ENCODE assay signal across 6 cellular contexts in genomic region chr17:75077490-75078096, GRCh38. TPM values are rescaled to one million over a fixed set of nuclear protein-coding genes. Genes with fewer than 3 reads are reported as not detected.
DNase-seq lines count a peak whose midpoint lies in the region; ATAC-seq, FAIRE-seq and TF ChIP-seq lines count a peak whose summit lies in the region.

No MANE protein-coding gene starts in this region.

- peak overlapping the region; percentile 79 for H3K9ac ChIP-seq in GM12878 (ENCODE audit: control insufficient read depth, insufficient read depth, low read length)

- RAD21 ChIA-PET in GM12878 (lab: Charles Lee; ENCODE audit: unreplicated experiment), result interaction anchor here (1.0 to 2.2 kb wide), 12 partner anchors 8 to 116 kb away, joined by 3 to 13 read pairs (median 5); partner anchors contain the start of genes ARMC7, NT5C and SLC16A5

- peak overlapping the region; percentile 82 for H2AFZ ChIP-seq in GM12878 (ENCODE audit: control insufficient read depth, low read depth, low read length)

- TF ChIP-seq POLR2A in GM12878 (IDR thresholded peaks at IDR 0.05; ENCODE audit: low read depth, low read length), result peak; percentile 82

- peaks cover 0 to 3% (median 0%) of the 10 kb centered on the region in 5 donors for H3K27me3 Mint-ChIP-seq in naive thymus-derived CD4-positive, alpha-beta T cell

- H3K4me3 Mint-ChIP-seq in naive thymus-derived CD4-positive, alpha-beta T cell, result peak overlapping the region; percentile 60 to 81 (median 72)

- CTCF ChIA-PET in GM12878 (lab: Yijun Ruan, JAX), result interaction anchor here (1.0 to 7.6 kb wide), 7 partner anchors 8 to 117 kb away, joined by 4 to 54 read pairs (median 4); partner anchors contain the start of gene NT5C
- CTCF ChIA-PET in naive thymus-derived CD4-positive, alpha-beta T cell (lab: Charles Lee), result interaction anchor here (0.6 kb wide), 1 partner anchor 12 kb away, joined by 4 read pairs; no protein-coding TSS in a partner anchor

- H3K4me1 Mint-ChIP-seq in naive thymus-derived CD4-positive, alpha-beta T cell, result peaks cover 2 to 21% (median 7%) of the 10 kb centered on the region in 7 donors

- H3K27me3 ChIP-seq in GM12878 (replicated peaks in 1 of 2; ENCODE audit: control insufficient read depth in 2 of 2, insufficient read depth in 2 of 2, low read length in 1 of 2), result no peaks in the 10 kb centered on the region
- no peaks in the 10 kb centered on the region for H3K27me3 ChIP-seq in naive thymus-derived CD4-positive, alpha-beta T cell (ENCODE audit: control insufficient read depth in 2 of 2, insufficient read depth in 2 of 2, low read length in 2 of 2)

- WGBS in GM12878 (ENCODE audit: insufficient coverage, insufficient replicate concordance, low lambda C conversion rate, missing lambda C conversion rate), result 2% methylated on average over 51 of the region's 51 CpGs

- peak; percentile 46 for DNase-seq in EH (ENCODE audit: low read depth)
- peak; percentile 48 to 71 for DNase-seq in NCI-H1930 (lab: John Stamatoyannopoulos, UW)
- DNase-seq in GM12878 (ENCODE audit: low read depth, low spot score), result no peak
- peak in 8 of 9 donors; percentile 34 to 57 (median 48) for DNase-seq in naive thymus-derived CD4-positive, alpha-beta T cell
- no peak for DNase-seq in COR-L47 (lab: John Stamatoyannopoulos, UW)

- BruUV-seq in GM12878 (replicated peaks; lab: Mats Ljungman, UMichigan), result no TSS peak

- peak overlapping the region; percentile 47; the same call in 1 of the 2 replicates for H3K4me3 ChIP-seq in GM12878
- peak overlapping the region; percentile 75 for H3K4me3 ChIP-seq in naive thymus-derived CD4-positive, alpha-beta T cell (ENCODE audit: low read length)

- no peaks in the 10 kb centered on the region for H3K9me3 Mint-ChIP-seq in naive thymus-derived CD4-positive, alpha-beta T cell

- TF ChIP-seq CTCF in GM12878 (IDR thresholded peaks at IDR 0.05 in 2 of 3, conservative IDR thresholded peaks at IDR 0.05 in 1 of 3; ENCODE audit: control insufficient read depth in 2 of 3, extremely low read depth in 1 of 3, insufficient read depth in 1 of 3, low read depth in 3 of 3, low read length in 3 of 3), result peak; percentile 41 to 44 (median 42); a peak in 5 of 6 replicates

- no peak for TF ChIP-seq RAD21 in GM12878 (IDR thresholded peaks at IDR 0.05; ENCODE audit: insufficient read depth, low read depth, low read length)

- peaks cover 30% of the 10 kb centered on the region for H3K4me1 ChIP-seq in GM12878 (ENCODE audit: control insufficient read depth, insufficient read depth, low read length)
- H3K4me1 ChIP-seq in naive thymus-derived CD4-positive, alpha-beta T cell (ENCODE audit: control insufficient read depth in 2 of 2, insufficient read depth in 2 of 2, low read length in 2 of 2), result peaks cover 0 to 14% of the 10 kb centered on the region in 2 donors

- SMC1A ChIA-PET in GM12878 (lab: Charles Lee; ENCODE audit: uncharacterized antibody, unreplicated experiment), result interaction anchor here (1.0 to 2.3 kb wide), 6 partner anchors 11 to 335 kb away, joined by 3 to 13 read pairs (median 3); partner anchors contain the start of gene SLC16A5

- ATAC-seq in GM12878 (peak; percentile 77), GM21381 (IDR thresholded peaks at IDR 0.05; ENCODE audit: unreplicated experiment) (no peak)
- peak; percentile 90 for ATAC-seq in naive thymus-derived CD4-positive, alpha-beta T cell

- no peak; a peak in 1 of 4 replicates for TF ChIP-seq EP300 in GM12878 (IDR thresholded peaks at IDR 0.05; ENCODE audit: borderline replicate concordance in 1 of 2, control insufficient read depth in 1 of 2, low read depth in 2 of 2, low read length in 2 of 2)

- H3K79me2 ChIP-seq in GM12878 (ENCODE audit: control insufficient read depth, insufficient read depth, low read length), result no peaks in the 10 kb centered on the region

- H3K27ac Mint-ChIP-seq in naive thymus-derived CD4-positive, alpha-beta T cell, result peak overlapping the region in 8 of 9 donors; percentile 39 to 78 (median 58)

- no peaks in the 10 kb centered on the region for H3K36me3 ChIP-seq in GM12878 (ENCODE audit: control insufficient read depth in 2 of 2, insufficient read depth in 2 of 2, low read length in 1 of 2)
- no peaks in the 10 kb centered on the region for H3K36me3 ChIP-seq in naive thymus-derived CD4-positive, alpha-beta T cell (ENCODE audit: control insufficient read depth in 2 of 3, insufficient read depth in 3 of 3, low read length in 3 of 3)

- H3K9me3 ChIP-seq in GM12878 (replicated peaks; ENCODE audit: control insufficient read depth, insufficient read depth, low read length), result no peaks in the 10 kb centered on the region
- no peaks in the 10 kb centered on the region for H3K9me3 ChIP-seq in naive thymus-derived CD4-positive, alpha-beta T cell (ENCODE audit: control insufficient read depth in 2 of 3, low read length in 3 of 3)

- H4K20me1 ChIP-seq in GM12878 (ENCODE audit: control insufficient read depth, insufficient read depth), result no peaks in the 10 kb centered on the region

- POLR2A ChIA-PET in GM12878 (lab: Charles Lee), result interaction anchor here (0.7 to 3.9 kb wide), 7 partner anchors 11 to 103 kb away, joined by 3 to 15 read pairs (median 3); partner anchors contain the start of genes ARMC7, JPT1 and SLC16A5
- POLR2A ChIA-PET in naive thymus-derived CD4-positive, alpha-beta T cell (lab: Charles Lee), result interaction anchor here (0.8 to 1.9 kb wide), 9 partner anchors 9 to 42 kb away, joined by 3 to 8 read pairs (median 5); partner anchors contain the start of genes ARMC7, ATP5PD, KCTD2 and SLC16A5

- in situ Hi-C loops in GM12878 (cut with MboI), result no loop called here

- H3K4me2 ChIP-seq in GM12878 (ENCODE audit: control insufficient read depth, insufficient read depth), result peak overlapping the region; percentile 91

- no peak for FAIRE-seq in GM12878 (lab: Jason Lieb, UNC)

- H3K36me3 Mint-ChIP-seq in naive thymus-derived CD4-positive, alpha-beta T cell, result no peaks in the 10 kb centered on the region

- peak overlapping the region; percentile 64; the same call in 1 of the 2 replicates for H3K27ac ChIP-seq in GM12878 (ENCODE audit: control insufficient read depth, insufficient read depth)
- H3K27ac ChIP-seq in naive thymus-derived CD4-positive, alpha-beta T cell (ENCODE audit: low read depth, low read length), result peak overlapping the region; percentile 61

- intact Hi-C loops in GM12878 (cut with micrococcal nuclease; ENCODE audit: unreplicated experiment), result no loop called here
- intact Hi-C loops in naive thymus-derived CD4-positive, alpha-beta T cell (cut with micrococcal nuclease), result no loop called here

RNA-seq across cellular contexts. Expression of gene SLC16A5, which starts 10.2 kb away (rescaled TPM):
- total RNA-seq in GM12878 (2013; cell fraction: nucleolus; rRNA removed), result 4.4 and 6.6 TPM in 2 replicates
- 0.76 and 1.2 TPM in 2 replicates for total RNA-seq in GM12878 (2014; rRNA removed)
- total RNA-seq in GM12878 (2014; rRNA removed; fragmentation: Illumina TruSeq; extraction: Trizol), result 0.88 and 0.94 TPM in 2 replicates
- 3.1 and 3.4 TPM in 2 replicates for total RNA-seq in GM12878 (2021)
- polyA plus RNA-seq in GM12878 (2011; ENCODE audit: low read depth), result 0.83 TPM
- 0.17 and 0.30 TPM in 2 replicates for polyA plus RNA-seq in GM12878 (2011; rRNA removed)
- polyA plus RNA-seq in GM12878 (2011; cell fraction: cytosol; rRNA removed), result 0.57 and 0.84 TPM in 2 replicates
- 2.8 and 2.9 TPM in 2 replicates for polyA plus RNA-seq in GM12878 (2011; cell fraction: nucleus; rRNA removed)
- 2.9 and 4.1 TPM in 2 replicates for polyA plus RNA-seq in GM12878 (2012)
- 0.17 and 0.84 TPM in 2 replicates for polyA plus RNA-seq in GM12878 (2014; fragmentation: Illumina TruSeq; extraction: Trizol)
- under 1 TPM; 0.03 to 0.16 TPM for polyA plus RNA-seq in GM12878 (2014; fragmentation: Nextera tagmentation; extraction: Ambion mirVana)
- polyA plus RNA-seq in GM12878 (2014; rRNA removed), result 2.4 and 3.0 TPM in 2 replicates
- polyA plus RNA-seq in GM12878 (2016; fragmentation: Nextera tagmentation; extraction: Ambion mirVana), result 1 to 10 TPM in 1 of 2 experiments, under 1 TPM in 1; 0.98 to 1.0 TPM
- polyA minus RNA-seq in GM12878 (2011; rRNA and poly(A)+ RNA removed), result 0.22 and 0.41 TPM in 2 replicates
- polyA minus RNA-seq in GM12878 (2011; cell fraction: cytosol; rRNA and poly(A)+ RNA removed), result 0.53 and 0.94 TPM in 2 replicates
- 0.73 and 0.96 TPM in 2 replicates for polyA minus RNA-seq in GM12878 (2011; cell fraction: nucleus; rRNA and poly(A)+ RNA removed)
- total RNA-seq in naive thymus-derived CD4-positive, alpha-beta T cell, result 10 to 100 TPM in 4 of 5 experiments, 1 to 10 TPM in 1; 9.2 to 26.3 (median 24.5) TPM
- 1 to 10 TPM; 5.9 to 7.6 TPM for polyA plus RNA-seq in naive thymus-derived CD4-positive, alpha-beta T cell

RNA-seq across cellular contexts. Expression of gene KCTD2, which starts 30.6 kb away (rescaled TPM):
- total RNA-seq in GM12878 (2013; cell fraction: nucleolus; rRNA removed), result 9.1 and 11.1 TPM in 2 replicates
- total RNA-seq in GM12878 (2014; rRNA removed) (13.6 and 14.2 TPM in 2 replicates), GM12878 (2014; rRNA removed; fragmentation: Illumina TruSeq; extraction: Trizol) (11.9 and 13.3 TPM in 2 replicates), GM12878 (2021) (16.7 and 16.8 TPM in 2 replicates)
- polyA plus RNA-seq in GM12878 (2011; ENCODE audit: low read depth), result 9.5 TPM
- polyA plus RNA-seq in GM12878 (2011; rRNA removed) (27.5 and 32.3 TPM in 2 replicates), GM12878 (2014; fragmentation: Illumina TruSeq; extraction: Trizol) (17.3 and 20.0 TPM in 2 replicates), GM12878 (2014; fragmentation: Nextera tagmentation; extraction: Ambion mirVana) (1 to 10 TPM; 1.5 to 2.2 TPM), GM12878 (2014; rRNA removed) (15.6 and 16.1 TPM in 2 replicates), GM12878 (2016; fragmentation: Nextera tagmentation; extraction: Ambion mirVana) (1 to 10 TPM; 1.5 to 4.5 TPM)
- polyA plus RNA-seq in GM12878 (2011; cell fraction: cytosol; rRNA removed), result 27.2 and 28.9 TPM in 2 replicates
- polyA plus RNA-seq in GM12878 (2011; cell fraction: nucleus; rRNA removed), result 17.1 and 18.6 TPM in 2 replicates
- polyA plus RNA-seq in GM12878 (2012), result 11.4 and 12.4 TPM in 2 replicates
- polyA minus RNA-seq in GM12878 (2011; rRNA and poly(A)+ RNA removed), result 15.0 and 21.0 TPM in 2 replicates
- 4.9 and 7.3 TPM in 2 replicates for polyA minus RNA-seq in GM12878 (2011; cell fraction: cytosol; rRNA and poly(A)+ RNA removed)
- 2.8 and 4.6 TPM in 2 replicates for polyA minus RNA-seq in GM12878 (2011; cell fraction: nucleus; rRNA and poly(A)+ RNA removed)
- total RNA-seq in naive thymus-derived CD4-positive, alpha-beta T cell, result 10 to 100 TPM; 19.5 to 35.7 (median 23.0) TPM
- 1 to 10 TPM; 4.8 to 8.7 TPM for polyA plus RNA-seq in naive thymus-derived CD4-positive, alpha-beta T cell

RNA-seq across cellular contexts. Expression of gene ATP5PD, which starts 30.8 kb away (rescaled TPM):
- total RNA-seq in GM12878 (2013; cell fraction: nucleolus; rRNA removed), result 36.7 and 39.6 TPM in 2 replicates
- total RNA-seq in GM12878 (2014; rRNA removed), result 201 and 218 TPM in 2 replicates
- total RNA-seq in GM12878 (2014; rRNA removed; fragmentation: Illumina TruSeq; extraction: Trizol), result 303 and 307 TPM in 2 replicates
- total RNA-seq in GM12878 (2021), result 209 and 218 TPM in 2 replicates
- polyA plus RNA-seq in GM12878 (2011; ENCODE audit: low read depth), result 502 TPM
- 172 and 241 TPM in 2 replicates for polyA plus RNA-seq in GM12878 (2011; rRNA removed)
- polyA plus RNA-seq in GM12878 (2011; cell fraction: cytosol; rRNA removed), result 200 and 326 TPM in 2 replicates
- polyA plus RNA-seq in GM12878 (2011; cell fraction: nucleus; rRNA removed), result 83.7 and 91.7 TPM in 2 replicates
- polyA plus RNA-seq in GM12878 (2012), result 300 and 334 TPM in 2 replicates
- polyA plus RNA-seq in GM12878 (2014; fragmentation: Illumina TruSeq; extraction: Trizol), result 338 and 519 TPM in 2 replicates
- polyA plus RNA-seq in GM12878 (2014; fragmentation: Nextera tagmentation; extraction: Ambion mirVana), result 100 to 1,000 TPM; 710 to 772 TPM
- polyA plus RNA-seq in GM12878 (2014; rRNA removed), result 186 and 195 TPM in 2 replicates
- polyA plus RNA-seq in GM12878 (2016; fragmentation: Nextera tagmentation; extraction: Ambion mirVana), result 100 to 1,000 TPM; 436 to 445 TPM
- 126 and 155 TPM in 2 replicates for polyA minus RNA-seq in GM12878 (2011; rRNA and poly(A)+ RNA removed)
- 46.9 and 49.8 TPM in 2 replicates for polyA minus RNA-seq in GM12878 (2011; cell fraction: cytosol; rRNA and poly(A)+ RNA removed)
- 23.5 and 27.0 TPM in 2 replicates for polyA minus RNA-seq in GM12878 (2011; cell fraction: nucleus; rRNA and poly(A)+ RNA removed)
- total RNA-seq in naive thymus-derived CD4-positive, alpha-beta T cell, result 100 to 1,000 TPM; 113 to 195 (median 161) TPM
- polyA plus RNA-seq in naive thymus-derived CD4-positive, alpha-beta T cell, result 100 to 1,000 TPM; 362 to 478 TPM

RNA-seq across cellular contexts. Expression of gene ARMC7, which starts 32.2 kb away (rescaled TPM):
- 11.3 and 11.4 TPM in 2 replicates for total RNA-seq in GM12878 (2013; cell fraction: nucleolus; rRNA removed)
- total RNA-seq in GM12878 (2014; rRNA removed), result 5.6 and 6.1 TPM in 2 replicates
- 4.1 and 5.6 TPM in 2 replicates for total RNA-seq in GM12878 (2014; rRNA removed; fragmentation: Illumina TruSeq; extraction: Trizol)
- 11.6 and 11.7 TPM in 2 replicates for total RNA-seq in GM12878 (2021)
- 4.5 TPM for polyA plus RNA-seq in GM12878 (2011; ENCODE audit: low read depth)
- polyA plus RNA-seq in GM12878 (2011; rRNA removed), result 2.4 and 5.2 TPM in 2 replicates
- 9.5 and 11.2 TPM in 2 replicates for polyA plus RNA-seq in GM12878 (2011; cell fraction: cytosol; rRNA removed)
- 8.6 and 10.6 TPM in 2 replicates for polyA plus RNA-seq in GM12878 (2011; cell fraction: nucleus; rRNA removed)
- 9.2 and 11.8 TPM in 2 replicates for polyA plus RNA-seq in GM12878 (2012)
- polyA plus RNA-seq in GM12878 (2014; fragmentation: Illumina TruSeq; extraction: Trizol), result 2.9 and 6.5 TPM in 2 replicates
- polyA plus RNA-seq in GM12878 (2014; fragmentation: Nextera tagmentation; extraction: Ambion mirVana), result 1 to 10 TPM; 1.5 to 4.3 TPM
- 6.9 and 10.9 TPM in 2 replicates for polyA plus RNA-seq in GM12878 (2014; rRNA removed)
- polyA plus RNA-seq in GM12878 (2016; fragmentation: Nextera tagmentation; extraction: Ambion mirVana), result 10 to 100 TPM; 15.7 to 19.8 TPM
- 7.3 and 10.3 TPM in 2 replicates for polyA minus RNA-seq in GM12878 (2011; rRNA and poly(A)+ RNA removed)
- 3.5 and 6.9 TPM in 2 replicates for polyA minus RNA-seq in GM12878 (2011; cell fraction: cytosol; rRNA and poly(A)+ RNA removed)
- 5.9 and 11.0 TPM in 2 replicates for polyA minus RNA-seq in GM12878 (2011; cell fraction: nucleus; rRNA and poly(A)+ RNA removed)
- total RNA-seq in naive thymus-derived CD4-positive, alpha-beta T cell, result 10 to 100 TPM in 4 of 5 experiments, 1 to 10 TPM in 1; 5.8 to 18.9 (median 17.8) TPM
- 1 to 10 TPM; 1.8 to 4.4 TPM for polyA plus RNA-seq in naive thymus-derived CD4-positive, alpha-beta T cell

RNA-seq across cellular contexts. Expression of gene NT5C, which starts 53.9 kb away (rescaled TPM):
- total RNA-seq in GM12878 (2013; cell fraction: nucleolus; rRNA removed), result 22.0 and 36.6 TPM in 2 replicates
- total RNA-seq in GM12878 (2014; rRNA removed) (115 and 144 TPM in 2 replicates), GM12878 (2014; rRNA removed; fragmentation: Illumina TruSeq; extraction: Trizol) (41.6 and 43.7 TPM in 2 replicates), GM12878 (2021) (86.3 and 88.5 TPM in 2 replicates)
- polyA plus RNA-seq in GM12878 (2011; ENCODE audit: low read depth), result 15.1 TPM
- polyA plus RNA-seq in GM12878 (2011; rRNA removed) (17.4 and 40.2 TPM in 2 replicates), GM12878 (2014; fragmentation: Illumina TruSeq; extraction: Trizol) (10.4 and 24.2 TPM in 2 replicates), GM12878 (2014; fragmentation: Nextera tagmentation; extraction: Ambion mirVana) (1 to 10 TPM; 3.7 to 9.8 TPM), GM12878 (2014; rRNA removed) (158 and 188 TPM in 2 replicates), GM12878 (2016; fragmentation: Nextera tagmentation; extraction: Ambion mirVana) (100 to 1,000 TPM; 116 to 129 TPM)
- 45.1 and 76.6 TPM in 2 replicates for polyA plus RNA-seq in GM12878 (2011; cell fraction: cytosol; rRNA removed)
- 82.6 and 87.6 TPM in 2 replicates for polyA plus RNA-seq in GM12878 (2011; cell fraction: nucleus; rRNA removed)
- 49.7 and 55.2 TPM in 2 replicates for polyA plus RNA-seq in GM12878 (2012)
- 10.6 and 15.4 TPM in 2 replicates for polyA minus RNA-seq in GM12878 (2011; rRNA and poly(A)+ RNA removed)
- 7.4 and 11.4 TPM in 2 replicates for polyA minus RNA-seq in GM12878 (2011; cell fraction: cytosol; rRNA and poly(A)+ RNA removed)
- 20.4 and 32.2 TPM in 2 replicates for polyA minus RNA-seq in GM12878 (2011; cell fraction: nucleus; rRNA and poly(A)+ RNA removed)
- 10 to 100 TPM; 23.4 to 54.8 (median 37.5) TPM for total RNA-seq in naive thymus-derived CD4-positive, alpha-beta T cell
- polyA plus RNA-seq in naive thymus-derived CD4-positive, alpha-beta T cell, result 10 to 100 TPM; 31.1 to 33.1 TPM

Comparison
In these comparisons a context has a peak if more than half of its experiments do, and no peak if none do; other contexts are left out.
1. DNase-seq: peak in EH (single experiment), NCI-H1930 (2 of 2) and naive thymus-derived CD4-positive, alpha-beta T cell (8 of 9); none in GM12878 (single experiment) and COR-L47 (single experiment).